In the genomic region with DNA sequence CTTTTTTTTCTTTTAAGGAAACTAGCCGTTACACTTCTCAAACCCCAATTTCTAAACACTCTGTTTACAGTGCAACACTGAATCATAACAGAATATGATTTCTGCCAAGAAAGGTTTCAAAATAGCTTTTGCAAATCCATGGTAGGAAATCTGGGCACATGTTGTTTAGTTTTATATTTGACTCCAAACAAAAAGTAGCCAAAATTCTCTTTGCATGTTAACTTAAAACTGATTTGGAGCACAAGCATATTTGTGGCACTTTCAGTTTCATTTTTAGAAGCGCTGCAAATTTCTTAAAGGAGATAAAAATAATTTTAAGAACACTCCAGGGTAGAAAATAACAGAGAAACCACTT, we compare ENCODE assay signal across 8 cellular contexts.
A peak's percentile ranks its signal among the peaks of the same experiment; 100 is the strongest.
DNase-seq lines count a peak whose midpoint lies in the region; ATAC-seq and TF ChIP-seq lines count a peak whose summit lies in the region.

No MANE protein-coding gene starts in this region.

- H3K27ac Mint-ChIP-seq in CD8-positive, alpha-beta T cell, result peak overlapping the region; percentile 93
- peak overlapping the region; percentile 96 for H3K27ac Mint-ChIP-seq in activated naive CD8-positive, alpha-beta T cell treated with anti-CD3 and anti-CD28 coated beads for 36 hours

- POLR2A ChIA-PET in CD8-positive, alpha-beta T cell (lab: Charles Lee), result interaction anchor here (0.9 to 1.6 kb wide), 5 partner anchors 84 to 985 kb away, joined by 3 to 4 read pairs (median 3); a partner anchor contains a TSS

- H3K27me3 ChIP-seq in CD8-positive, alpha-beta T cell (ENCODE audit: insufficient read depth, low read length), result no peaks in the 10 kb centered on the region
- H3K27me3 ChIP-seq in transverse colon, result no peaks in the 10 kb centered on the region

- no peaks in the 10 kb centered on the region for H3K27me3 Mint-ChIP-seq in CD8-positive, alpha-beta T cell (ENCODE audit: low read depth)
- H3K27me3 Mint-ChIP-seq in activated naive CD8-positive, alpha-beta T cell treated with anti-CD3 and anti-CD28 coated beads for 36 hours, result no peaks in the 10 kb centered on the region

- peak overlapping the region; percentile 72 for H3K4me3 ChIP-seq in CD8-positive, alpha-beta T cell (ENCODE audit: low read depth, low read length)
- peak overlapping the region; percentile 17 to 54 (median 30) for H3K4me3 ChIP-seq in transverse colon

- no peak for TF ChIP-seq POLR2A in transverse colon (IDR thresholded peaks at IDR 0.05)

- CTCF ChIA-PET in CD8-positive, alpha-beta T cell (lab: Charles Lee), result interaction anchor here (0.6 to 1.5 kb wide), 3 partner anchors 85 to 487 kb away, joined by 3 to 5 read pairs (median 3); no protein-coding TSS in a partner anchor

- peak overlapping the region; percentile 70 for H3K27ac ChIP-seq in CD8-positive, alpha-beta T cell (ENCODE audit: low read depth, low read length)
- peak overlapping the region; percentile 85 to 91 (median 88) for H3K27ac ChIP-seq in transverse colon

- in situ Hi-C loops in transverse colon (cut with MboI; ENCODE audit: low pct_ligation_motif_present in 1 of 4, low pct_unique_long_range_greater_than_20kb in 1 of 4, low sequenced_read_pairs in 3 of 4), result no loop called here

- no peaks in the 10 kb centered on the region for H3K36me3 ChIP-seq in CD8-positive, alpha-beta T cell (ENCODE audit: insufficient read depth, low read length)
- peaks cover 0 to 7% (median 0%) of the 10 kb centered on the region in 4 donors for H3K36me3 ChIP-seq in transverse colon

- no peaks in the 10 kb centered on the region for H3K9me3 ChIP-seq in CD8-positive, alpha-beta T cell (ENCODE audit: low read length)
- H3K9me3 ChIP-seq in transverse colon, result no peaks in the 10 kb centered on the region

- 0 to 2% methylated on average over 2 of the region's 2 CpGs for WGBS in transverse colon (ENCODE audit: low coverage in 1 of 2), 2 donors

- H3K4me3 Mint-ChIP-seq in CD8-positive, alpha-beta T cell, result peak overlapping the region; percentile 89
- peak overlapping the region; percentile 89 for H3K4me3 Mint-ChIP-seq in activated naive CD8-positive, alpha-beta T cell treated with anti-CD3 and anti-CD28 coated beads for 36 hours

- no peak for DNase-seq in CD8-positive, alpha-beta T cell
- DNase-seq in activated naive CD8-positive, alpha-beta T cell treated with anti-CD3 and anti-CD28 coated beads for 36 hours, result no peak
- DNase-seq in kidney tubule cell (ENCODE audit: low spot score), result peak; percentile 3
- DNase-seq in transverse colon, result no peak
- DNase-seq in UCSD-AML1 (lab: John Stamatoyannopoulos, UW; ENCODE audit: unreplicated experiment), result no peak
- no peak for DNase-seq in iPS-NIHi7 (ENCODE audit: extremely low spot score)

- no peak for ATAC-seq in CD8-positive, alpha-beta T cell
- peak; percentile 15 for ATAC-seq in HG02678 (IDR thresholded peaks at IDR 0.05; ENCODE audit: unreplicated experiment)
- ATAC-seq in activated CD4-positive, CD25-positive, alpha-beta regulatory T cell treated with anti-CD3 and anti-CD28 coated beads, Interleukin-2, amount 50 U/mL, for 24 hours, result no peak

- no peak for TF ChIP-seq CTCF in CD8-positive, alpha-beta T cell (IDR thresholded peaks at IDR 0.05)
- TF ChIP-seq CTCF in transverse colon (IDR thresholded peaks at IDR 0.05), result no peak

- H3K9me3 Mint-ChIP-seq in CD8-positive, alpha-beta T cell, result no peaks in the 10 kb centered on the region
- peaks cover 4% of the 10 kb centered on the region for H3K9me3 Mint-ChIP-seq in activated naive CD8-positive, alpha-beta T cell treated with anti-CD3 and anti-CD28 coated beads for 36 hours

- intact Hi-C loops in CD8-positive, alpha-beta T cell (cut with DNase I, micrococcal nuclease), result loop anchor here in 1 of 2 experiments (5.0 kb wide), 2 partner anchors 144 to 416 kb away; no protein-coding TSS in a partner anchor
- intact Hi-C loops in transverse colon (cut with DNase I; ENCODE audit: low total_unique reads), result no loop called here

- no peak for TF ChIP-seq EP300 in transverse colon (IDR thresholded peaks at IDR 0.05; ENCODE audit: low read depth)

- H3K4me1 ChIP-seq in CD8-positive, alpha-beta T cell (ENCODE audit: insufficient read depth, low read length), result peaks cover 24% of the 10 kb centered on the region
- H3K4me1 ChIP-seq in transverse colon, result peaks cover 0 to 40% (median 6%) of the 10 kb centered on the region in 4 donors

- H3K4me1 Mint-ChIP-seq in CD8-positive, alpha-beta T cell (ENCODE audit: low read depth), result peaks cover 37% of the 10 kb centered on the region
- H3K4me1 Mint-ChIP-seq in activated naive CD8-positive, alpha-beta T cell treated with anti-CD3 and anti-CD28 coated beads for 36 hours, result peaks cover 22% of the 10 kb centered on the region

- peaks cover 27% of the 10 kb centered on the region for H3K36me3 Mint-ChIP-seq in CD8-positive, alpha-beta T cell
- peaks cover 37% of the 10 kb centered on the region for H3K36me3 Mint-ChIP-seq in activated naive CD8-positive, alpha-beta T cell treated with anti-CD3 and anti-CD28 coated beads for 36 hours
